ENCODE assay signal across 15 cellular contexts in genomic region chr5:138938526-138938925, GRCh38.
DNase-seq lines count a peak whose midpoint lies in the region; ATAC-seq and TF ChIP-seq lines count a peak whose summit lies in the region.
"Had no signal": no experiment of that assay in that cellular context is flagged by ENCODE, and none has a peak within 500 bp of the region (broad histone marks: within the 10 kb centered on the region; RNA-seq: fewer than 3 reads in every experiment).

No MANE protein-coding gene starts in this region.

- no peak overlapping the region for H3K4me3 ChIP-seq in GM23338
- H3K4me3 ChIP-seq: SJCRH30 had no signal

- H2AFZ ChIP-seq in GM23338: no peak overlapping the region

- no peak overlapping the region for H3K4me3 Mint-ChIP-seq in GM23338
- H3K4me3 Mint-ChIP-seq in brain: no peak overlapping the region
- H3K4me3 Mint-ChIP-seq in stimulated activated naive B cell treated with anti-CD40 and anti-IgM and Interleukin-4, amounts not matched to agents 10 μg/mL and 1 μg/mL and 100 μg/mL, for 72 hours: no peak overlapping the region
- H3K4me3 Mint-ChIP-seq: CD8-positive, alpha-beta memory T cell had no signal

- H3K9me3 Mint-ChIP-seq in GM23338: no peaks in the 10 kb centered on the region
- no peaks in the 10 kb centered on the region for H3K9me3 Mint-ChIP-seq in brain
- no peaks in the 10 kb centered on the region for H3K9me3 Mint-ChIP-seq in stimulated activated naive B cell treated with anti-CD40 and anti-IgM and Interleukin-4, amounts not matched to agents 10 μg/mL and 1 μg/mL and 100 μg/mL, for 72 hours
- H3K9me3 Mint-ChIP-seq: CD8-positive, alpha-beta memory T cell had no signal

- no peak overlapping the region for H3K27ac ChIP-seq in GM23338 (ENCODE audit: low read depth)
- H3K27ac ChIP-seq: SJCRH30 had no signal

- H3K4me1 Mint-ChIP-seq in GM23338 (peaks cover 43% of the 10 kb centered on the region), brain (peaks cover 25% of the 10 kb centered on the region)
- H3K4me1 Mint-ChIP-seq in stimulated activated naive B cell treated with anti-CD40 and anti-IgM and Interleukin-4, amounts not matched to agents 10 μg/mL and 1 μg/mL and 100 μg/mL, for 72 hours: peaks cover 2 to 11% of the 10 kb centered on the region in 2 donors

- no peaks in the 10 kb centered on the region for H3K27me3 ChIP-seq in GM23338 (ENCODE audit: insufficient read depth)
- H3K27me3 ChIP-seq: SJCRH30 had no signal

- no peak for TF ChIP-seq CTCF in GM23338 (conservative IDR thresholded peaks at IDR 0.05; ENCODE audit: low read depth in 2 of 2)
- no peak for TF ChIP-seq CTCF in brain (conservative IDR thresholded peaks at IDR 0.05)

- H3F3A ChIP-seq in GM23338 (replicated peaks; ENCODE audit: low read depth): no peaks in the 10 kb centered on the region

- H3K27ac Mint-ChIP-seq in GM23338 (no peak overlapping the region), brain (peak overlapping the region in 4 of 5 experiments; percentile 8 to 71 (median 40))
- H3K27ac Mint-ChIP-seq in stimulated activated naive B cell treated with anti-CD40 and anti-IgM and Interleukin-4, amounts not matched to agents 10 μg/mL and 1 μg/mL and 100 μg/mL, for 72 hours: peak overlapping the region; percentile 72

- DNase-seq in GM23338 (ENCODE audit: low spot score) (no peak), left colon (no peak)
- no peak for DNase-seq in stimulated activated naive B cell treated with anti-CD40 and anti-IgM and Interleukin-4, amounts not matched to agents 10 μg/mL and 1 μg/mL and 100 μg/mL, for 72 hours
- no peak for DNase-seq in activated CD4-positive, alpha-beta T cell treated with anti-CD3 and anti-CD28 coated beads, Interleukin-2, amount 50 U/mL, for 4 hours
- DNase-seq in activated effector memory CD4-positive, alpha-beta T cell treated with Interleukin-2 at 50 U/mL for 16 hours: no peak
- DNase-seq: CD8-positive, alpha-beta memory T cell; DMS 273 treated with DMSO at 0.1 percent for 48 hours; H7; NCI-H1048; NCI-H146; NCI-H345; NCI-H526 treated with DMSO at 0.1 percent for 48 hours; SJCRH30 had no signal

- peaks cover 21% of the 10 kb centered on the region for H3K27me3 Mint-ChIP-seq in GM23338 (ENCODE audit: insufficient read depth, low read depth, poor library complexity)
- peaks cover 3% of the 10 kb centered on the region for H3K27me3 Mint-ChIP-seq in brain
- no peaks in the 10 kb centered on the region for H3K27me3 Mint-ChIP-seq in stimulated activated naive B cell treated with anti-CD40 and anti-IgM and Interleukin-4, amounts not matched to agents 10 μg/mL and 1 μg/mL and 100 μg/mL, for 72 hours
- H3K27me3 Mint-ChIP-seq: CD8-positive, alpha-beta memory T cell had no signal

- H3K4me2 ChIP-seq in GM23338: peak overlapping the region; percentile 46; the same call in 1 of the 2 replicates

- H3K9me2 ChIP-seq in GM23338 (ENCODE audit: insufficient read depth): no peaks in the 10 kb centered on the region

- intact Hi-C loops in left colon (cut with DNase I, micrococcal nuclease): no loop called here

- peaks cover 26% of the 10 kb centered on the region for H3K36me3 Mint-ChIP-seq in GM23338 (ENCODE audit: low read depth)
- H3K36me3 Mint-ChIP-seq in brain: peaks cover 39% of the 10 kb centered on the region
- H3K36me3 Mint-ChIP-seq in stimulated activated naive B cell treated with anti-CD40 and anti-IgM and Interleukin-4, amounts not matched to agents 10 μg/mL and 1 μg/mL and 100 μg/mL, for 72 hours: peaks cover 46 to 58% of the 10 kb centered on the region in 2 donors

- H3K4me1 ChIP-seq in GM23338 (ENCODE audit: insufficient read depth): peaks cover 10% of the 10 kb centered on the region
- H3K4me1 ChIP-seq: SJCRH30 had no signal

- no peaks in the 10 kb centered on the region for H3K79me2 ChIP-seq in GM23338 (replicated peaks; ENCODE audit: insufficient read depth)

- no peak for ATAC-seq in GM23338
- peak; percentile 9 for ATAC-seq in left colon
- ATAC-seq in stimulated activated naive B cell treated with anti-CD40 and anti-IgM and Interleukin-4, amounts not matched to agents 10 μg/mL and 1 μg/mL and 100 μg/mL, for 72 hours (replicated peaks): no peak
- ATAC-seq in HG02840 (IDR thresholded peaks at IDR 0.05; ENCODE audit: low FRiP score, unreplicated experiment): no peak

- H4K20me1 ChIP-seq in GM23338 (replicated peaks; ENCODE audit: insufficient read depth): no peaks in the 10 kb centered on the region

- H3K36me3 ChIP-seq in GM23338 (ENCODE audit: insufficient read depth): peaks cover 12% of the 10 kb centered on the region

TF ChIP-seq in GM23338, 12 proteins besides CTCF, POLR2A, EP300 and RAD21:
- no peak for TF ChIP-seq REST (IDR thresholded peaks at IDR 0.05; ENCODE audit: unreplicated experiment)
- no peak for TF ChIP-seq NANOG (IDR thresholded peaks at IDR 0.05; ENCODE audit: borderline replicate concordance)
- no peak for TF ChIP-seq CREB1 (CRISPR knock-in tag; IDR thresholded peaks at IDR 0.05; ENCODE audit: low read depth)
- TF ChIP-seq ZNF114 (CRISPR knock-in tag; IDR thresholded peaks at IDR 0.05): no peak
- no peak for TF ChIP-seq EZH2phosphoT487 (IDR thresholded peaks at IDR 0.05; ENCODE audit: unreplicated experiment)
- TF ChIP-seq ZNF331 (CRISPR knock-in tag; IDR thresholded peaks at IDR 0.05; ENCODE audit: low read depth): no peak
